ENCODE assay signal across 1 cellular context in genomic region chr1:9960705-9961562, GRCh38.
TF ChIP-seq lines count a peak whose summit lies in the region.

No MANE protein-coding gene starts in this region.

TF ChIP-seq in HEK293, 187 proteins besides CTCF, POLR2A, EP300 and RAD21 (continued from another document):
- TF ChIP-seq AEBP2 (tag by site-specific recombination; IDR thresholded peaks at IDR 0.05; ENCODE audit: borderline replicate concordance) (no peak), PRDM6 (tag by site-specific recombination; IDR thresholded peaks at IDR 0.05) (no peak), KLF8 (tag by site-specific recombination; IDR thresholded peaks at IDR 0.05) (peak; percentile 72), ZSCAN4 (tag by site-specific recombination; IDR thresholded peaks at IDR 0.05) (no peak), MEIS1 (CRISPR knock-in tag; IDR thresholded peaks at IDR 0.05; ENCODE audit: borderline replicate concordance) (no peak), ZNF670 (tag by site-specific recombination; IDR thresholded peaks at IDR 0.05; ENCODE audit: low read depth) (no peak), ZNF423 (tag by site-specific recombination; IDR thresholded peaks at IDR 0.05) (peak; percentile 45; the same call in 1 of the 2 replicates), ZNF416 (tag by site-specific recombination; IDR thresholded peaks at IDR 0.05) (no peak), KLF10 (tag by site-specific recombination; IDR thresholded peaks at IDR 0.05) (peak; percentile 58), ZNF266 (tag by site-specific recombination; IDR thresholded peaks at IDR 0.05; ENCODE audit: low read depth) (no peak), ZNF548 (tag by site-specific recombination; IDR thresholded peaks at IDR 0.05) (no peak), ZIC2 (tag by site-specific recombination; IDR thresholded peaks at IDR 0.05) (no peak), BCL6B (tag by site-specific recombination; IDR thresholded peaks at IDR 0.05) (no peak), ZNF558 (tag by site-specific recombination; IDR thresholded peaks at IDR 0.05) (no peak), ZNF747 (tag by site-specific recombination; IDR thresholded peaks at IDR 0.05) (no peak), ZNF776 (tag by site-specific recombination; IDR thresholded peaks at IDR 0.05; ENCODE audit: borderline replicate concordance) (no peak), ZNF692 (tag by site-specific recombination; IDR thresholded peaks at IDR 0.05) (0 out of 2 replicates have a peak, but pooled peaks have one; percentile 34), KLF1 (tag by site-specific recombination; IDR thresholded peaks at IDR 0.05) (peak; percentile 97), ZBTB48 (tag by site-specific recombination; IDR thresholded peaks at IDR 0.05) (peak; percentile 83), ZNF335 (tag by site-specific recombination; conservative IDR thresholded peaks at IDR 0.05) (peak; percentile 31), KLF7 (tag by site-specific recombination; IDR thresholded peaks at IDR 0.05; ENCODE audit: borderline replicate concordance) (peak; percentile 84; the same call in 1 of the 2 replicates), ZNF449 (tag by site-specific recombination; IDR thresholded peaks at IDR 0.05) (no peak), ZNF121 (tag by site-specific recombination; IDR thresholded peaks at IDR 0.05) (no peak), ZNF175 (tag by site-specific recombination; IDR thresholded peaks at IDR 0.05) (no peak), RBAK (tag by site-specific recombination; IDR thresholded peaks at IDR 0.05) (no peak), ZEB2 (tag by site-specific recombination; IDR thresholded peaks at IDR 0.05) (0 out of 2 replicates have a peak, but pooled peaks have one; percentile 42), ZNF843 (tag by site-specific recombination; IDR thresholded peaks at IDR 0.05) (no peak), ZNF341 (tag by site-specific recombination; IDR thresholded peaks at IDR 0.05; ENCODE audit: low read depth) (no peak)
